ENCODE assay signal across 8 cellular contexts in genomic region chr1:3772027-3772714, GRCh38. TPM values are rescaled to one million over a fixed set of nuclear protein-coding genes. Genes with fewer than 3 reads are reported as not detected.
DNase-seq lines count a peak whose midpoint lies in the region; ATAC-seq and TF ChIP-seq lines count a peak whose summit lies in the region.

No MANE protein-coding gene starts in this region.

- H3K9me3 Mint-ChIP-seq in central memory CD8-positive, alpha-beta T cell = no peaks in the 10 kb centered on the region

- peak overlapping the region; percentile 50 for H3K4me3 ChIP-seq in HFF-Myc (replicated peaks; ENCODE audit: low read depth, low read length)

- H3K4me1 Mint-ChIP-seq in central memory CD8-positive, alpha-beta T cell = peaks cover 9% of the 10 kb centered on the region

- peaks cover 8% of the 10 kb centered on the region for H3K27me3 Mint-ChIP-seq in central memory CD8-positive, alpha-beta T cell

- peak; percentile 48 for DNase-seq in G401 (ENCODE audit: low spot score)
- no peak for DNase-seq in HFF-Myc (ENCODE audit: extremely low read depth, low read depth)
- DNase-seq in NCI-H146 treated with DMSO at 0.1 percent for 48 hours (lab: John Stamatoyannopoulos, UW; ENCODE audit: unreplicated experiment) = peak; percentile 28
- DNase-seq in central memory CD8-positive, alpha-beta T cell (ENCODE audit: low spot score in 2 of 2) = peak; percentile 62 to 65
- DNase-seq in kidney glomerular epithelial cell (lab: John Stamatoyannopoulos, UW) = peak; percentile 53
- peak; percentile 91 for DNase-seq in stimulated activated CD4-positive, alpha-beta T cell treated with anti-CD3 and anti-CD28 coated beads, Interleukin-1b, Interleukin-23, amount 100 ng/mL, for 48 hours
- no peak for DNase-seq in GOT3 (lab: John Stamatoyannopoulos, UW)

- peak overlapping the region; percentile 69 for H3K4me3 Mint-ChIP-seq in central memory CD8-positive, alpha-beta T cell

- in situ Hi-C loops in G401 (cut with HindIII; ENCODE audit: low sequenced_read_pairs) = no loop called here

- ATAC-seq in activated CD4-positive, CD25-positive, alpha-beta regulatory T cell treated with anti-CD3 and anti-CD28 coated beads, Interleukin-2, amount 50 U/mL, for 24 hours = peak; percentile 75 to 81
- ATAC-seq in central memory CD8-positive, alpha-beta T cell (replicated peaks; ENCODE audit: extremely low read depth, poor library complexity, severe bottlenecking) = peak; percentile 68

- TF ChIP-seq CTCF in HFF-Myc (IDR thresholded peaks at IDR 0.05; ENCODE audit: low read depth, low read length, missing control alignments) = no peak

- peaks cover 6% of the 10 kb centered on the region for H3K36me3 Mint-ChIP-seq in central memory CD8-positive, alpha-beta T cell (ENCODE audit: insufficient read depth)

- peak overlapping the region; percentile 35 for H3K27ac Mint-ChIP-seq in central memory CD8-positive, alpha-beta T cell (ENCODE audit: low read depth)

RNA-seq across cellular contexts. Expression of gene SMIM1, which starts 0.4 kb away (rescaled TPM):
- total RNA-seq in G401 (2014; rRNA removed; shearing (Covaris generic)) = 20.1 and 26.6 TPM in 2 replicates

RNA-seq across cellular contexts. Expression of gene CCDC27, which starts 19.9 kb away (rescaled TPM):
- not detected in 2 replicates for total RNA-seq in G401 (2014; rRNA removed; shearing (Covaris generic))

RNA-seq across cellular contexts. Expression of gene LRRC47, which starts 24.1 kb away (rescaled TPM):
- total RNA-seq in G401 (2014; rRNA removed; shearing (Covaris generic)) = 35.4 and 41.8 TPM in 2 replicates

Comparison
In these comparisons a context has a peak if more than half of its experiments do, and no peak if none do; other contexts are left out.
1. DNase-seq: peak in G401 (single experiment), NCI-H146 treated with DMSO at 0.1 percent for 48 hours (single experiment), central memory CD8-positive, alpha-beta T cell (2 of 2), kidney glomerular epithelial cell (single experiment) and stimulated activated CD4-positive, alpha-beta T cell treated with anti-CD3 and anti-CD28 coated beads, Interleukin-1b, Interleukin-23, amount 100 ng/mL, for 48 hours (single experiment); none in HFF-Myc (single experiment) and GOT3 (single experiment).